In genomic region chr3:68878962-68879361, GRCh38 we compare ENCODE assay signal across 26 cellular contexts. TPM values are rescaled to one million over a fixed set of nuclear protein-coding genes. Genes with fewer than 3 reads are reported as not detected.
"Had no signal": no experiment of that assay in that cellular context is flagged by ENCODE, and none has a peak within 500 bp of the region (broad histone marks: within the 10 kb centered on the region; RNA-seq: fewer than 3 reads in every experiment).

No MANE protein-coding gene starts in this region.

- H3K4me2 ChIP-seq: SK-N-SH had no signal

- DNase-seq: activated CD4-positive, alpha-beta T cell treated with anti-CD3 and anti-CD28 coated beads for 36 hours; activated CD4-positive, alpha-beta T cell treated with anti-CD3 and anti-CD28 coated beads, Interleukin-2, amount 10 ng/mL, durations not matched to agents 7 days and 5 days; activated CD4-positive, alpha-beta T cell treated with anti-CD3 and anti-CD28 coated beads, Interleukin-2, amount 50 U/mL, for 48 hours; activated CD8-positive, alpha-beta T cell treated with anti-CD3 and anti-CD28 coated beads, Interleukin-2, amount 10 ng/mL, durations not matched to agents 7 days and 5 days; activated gamma-delta T cell; activated naive CD4-positive, alpha-beta T cell treated with Interleukin-2 at 50 U/mL for 16 hours; activated naive CD8-positive, alpha-beta T cell treated with anti-CD3 and anti-CD28 coated beads, Interleukin-2, amount 10 ng/mL, durations not matched to agents 7 days and 5 days; activated T-cell treated with anti-CD3 and anti-CD28 coated beads, Interleukin-2, amount 50 U/mL, for 24 hours; amygdala; cerebellar nuclear complex; NCI-H1092; NCI-H1436 treated with DMSO at 0.1 percent for 48 hours; NCI-H1694 treated with DMSO at 0.1 percent for 48 hours; NCI-H345; NCI-H524 treated with DMSO at 0.1 percent for 48 hours; SHP77 treated with DMSO at 0.1 percent for 48 hours had no signal

- H3K27ac ChIP-seq: ascending aorta, SJSA1 had no signal

- H3K9me3 ChIP-seq: ascending aorta, SJSA1, SK-N-SH had no signal

- H3K4me1 ChIP-seq: ascending aorta, SJSA1 had no signal

- H3K27me3 ChIP-seq: ascending aorta had no signal

- ATAC-seq: activated CD4-positive, alpha-beta T cell treated with anti-CD3 and anti-CD28 coated beads for 36 hours; activated CD4-positive, CD25-positive, alpha-beta regulatory T cell treated with anti-CD3 and anti-CD28 coated beads, Interleukin-2, amount 50 U/mL, for 24 hours; activated CD8-positive, alpha-beta T cell treated with anti-CD3 and anti-CD28 coated beads, Interleukin-2, amount 10 ng/mL, durations not matched to agents 7 days and 5 days; Panc1 had no signal

- H3K36me3 ChIP-seq: ascending aorta, SJSA1 had no signal

- H3K4me3 ChIP-seq: ascending aorta, SJSA1 had no signal

- H3K9ac ChIP-seq: SK-N-SH had no signal

RNA-seq across cellular contexts. Expression of gene TAFA4, which starts 53.4 kb away (rescaled TPM):
- total RNA-seq: activated CD4-positive, alpha-beta T cell treated with anti-CD3 and anti-CD28 coated beads for 36 hours; activated CD4-positive, alpha-beta T cell treated with anti-CD3 and anti-CD28 coated beads, Interleukin-2, amount 10 ng/mL, durations not matched to agents 7 days and 5 days; activated CD8-positive, alpha-beta T cell treated with anti-CD3 and anti-CD28 coated beads, Interleukin-2, amount 10 ng/mL, durations not matched to agents 7 days and 5 days; activated naive CD8-positive, alpha-beta T cell treated with anti-CD3 and anti-CD28 coated beads, Interleukin-2, amount 10 ng/mL, durations not matched to agents 7 days and 5 days; activated T-helper 2 cell treated with anti-CD3 and anti-CD28 coated beads, Interferon-gamma antibody, Interleukin-2, Interleukin-4, amounts not matched to agents 10 μg/mL and 5 μg/mL and 100 μg/mL, durations not matched to agents 14 hours and 24 hours and 36 hours; ascending aorta; cardiac septum; MCF 10A; RPMI7951; SJSA1 had no signal
- polyA plus RNA-seq: IgD-negative memory B cell, SK-N-SH had no signal
